25 cellular contexts compared by ENCODE assay signal in genomic region chr2:209940923-209941322, GRCh38.
"Had no signal": no experiment of that assay in that cellular context is flagged by ENCODE, and none has a peak within 500 bp of the region (broad histone marks: within the 10 kb centered on the region; RNA-seq: fewer than 3 reads in every experiment).

No MANE protein-coding gene starts in this region.

- H2AFZ ChIP-seq: hepatocyte had no signal

- H3K4me3 ChIP-seq: coronary artery, esophagus squamous epithelium, gastrocnemius medialis, hepatocyte, left ventricle myocardium inferior, lung, prostate gland, right atrium auricular region, smooth muscle cell, thoracic aorta, tibial nerve, vagina had no signal

- H3K27ac ChIP-seq: coronary artery, gastrocnemius medialis, hepatocyte, left ventricle myocardium inferior, prostate gland, right atrium auricular region, thoracic aorta, tibial nerve, vagina had no signal

- ATAC-seq: effector memory CD8-positive, alpha-beta T cell; gastrocnemius medialis; naive thymus-derived CD4-positive, alpha-beta T cell; sciatic nerve had no signal

- H3K4me2 ChIP-seq: hepatocyte, smooth muscle cell had no signal

- H3K4me1 ChIP-seq: gastrocnemius medialis, left ventricle myocardium inferior, prostate gland, right atrium auricular region, vagina had no signal

- H3K36me3 ChIP-seq: esophagus squamous epithelium, gastrocnemius medialis, left ventricle myocardium inferior, prostate gland, right atrium auricular region, thoracic aorta, tibial nerve, vagina had no signal

- DNase-seq: dermis blood vessel endothelial cell; effector memory CD8-positive, alpha-beta T cell; erythroblast; esophagus squamous epithelium; foreskin fibroblast; gastrocnemius medialis; head of caudate nucleus; kidney; left ventricle myocardium inferior; midbrain; naive thymus-derived CD4-positive, alpha-beta T cell; nucleus accumbens; stimulated activated CD4-positive, alpha-beta T cell treated with anti-CD3 and anti-CD28 coated beads, Interleukin-2, amount 100 ng/mL, for 24 hours; stimulated activated CD4-positive, alpha-beta T cell treated with anti-CD3 and anti-CD28 coated beads, Interleukin-4, amount 100 ng/mL, for 24 hours; stimulated activated naive CD4-positive, alpha-beta T cell treated with Interleukin-2 at 50 U/mL for 16 hours had no signal

- H3K9me3 ChIP-seq: esophagus squamous epithelium, gastrocnemius medialis, left ventricle myocardium inferior, prostate gland, right atrium auricular region, thoracic aorta, tibial nerve, vagina had no signal

- H3K27me3 ChIP-seq: esophagus squamous epithelium, gastrocnemius medialis, hepatocyte, right atrium auricular region, tibial nerve, vagina had no signal
